21 cellular contexts compared by ENCODE assay signal in genomic region chr9:2635922-2636321, GRCh38.
"Had no signal": no experiment of that assay in that cellular context is flagged by ENCODE, and none has a peak within 500 bp of the region (broad histone marks: within the 10 kb centered on the region; RNA-seq: fewer than 3 reads in every experiment).

No MANE protein-coding gene starts in this region.

- DNase-seq: immature natural killer cell; kidney; left ventricle myocardium inferior; mesendoderm; naive B cell; natural killer cell; nephron progenitor cell; ovary; retina; right cardiac atrium; stimulated activated CD4-positive, alpha-beta T cell treated with anti-CD3 and anti-CD28 coated beads, Interleukin-12 subunit alpha, Interleukin-12 subunit beta, amount 100 ng/mL, for 4 hours; stimulated activated CD4-positive, alpha-beta T cell treated with anti-CD3 and anti-CD28 coated beads, Interleukin-15, amount 100 ng/mL, for 24 hours; stimulated activated CD4-positive, alpha-beta T cell treated with anti-CD3 and anti-CD28 coated beads, Interleukin-2, amount 100 ng/mL, for 24 hours; stimulated activated CD4-positive, alpha-beta T cell treated with anti-CD3 and anti-CD28 coated beads, Interleukin-4, amount 100 ng/mL, for 1 hour; stimulated activated naive B cell treated with anti-CD40 and anti-IgM and Interleukin-4, amounts not matched to agents 10 μg/mL and 1 μg/mL and 100 μg/mL, for 72 hours; stimulated activated naive CD8-positive, alpha-beta T cell treated with anti-CD3 and anti-CD28 coated beads, Interleukin-15, Interleukin-2, amounts not matched to agents 100 U/mL and 50 U/mL, for 24 hours; stomach; transverse colon; upper lobe of left lung had no signal

- H3K27ac ChIP-seq: left ventricle myocardium inferior, ovary, skin epidermis, stomach, transverse colon, upper lobe of left lung, vagina had no signal

- H3K27me3 ChIP-seq: ovary, stomach, transverse colon, upper lobe of left lung, vagina had no signal
